In genomic region chr17:4966844-4967538, GRCh38 we compare ENCODE assay signal across 1 cellular context.
TF ChIP-seq lines count a peak whose summit lies in the region.

No MANE protein-coding gene starts in this region.

TF ChIP-seq in GM23338, 12 proteins besides CTCF, POLR2A, EP300 and RAD21 (continued from another document):
- TF ChIP-seq, protein P1, sequence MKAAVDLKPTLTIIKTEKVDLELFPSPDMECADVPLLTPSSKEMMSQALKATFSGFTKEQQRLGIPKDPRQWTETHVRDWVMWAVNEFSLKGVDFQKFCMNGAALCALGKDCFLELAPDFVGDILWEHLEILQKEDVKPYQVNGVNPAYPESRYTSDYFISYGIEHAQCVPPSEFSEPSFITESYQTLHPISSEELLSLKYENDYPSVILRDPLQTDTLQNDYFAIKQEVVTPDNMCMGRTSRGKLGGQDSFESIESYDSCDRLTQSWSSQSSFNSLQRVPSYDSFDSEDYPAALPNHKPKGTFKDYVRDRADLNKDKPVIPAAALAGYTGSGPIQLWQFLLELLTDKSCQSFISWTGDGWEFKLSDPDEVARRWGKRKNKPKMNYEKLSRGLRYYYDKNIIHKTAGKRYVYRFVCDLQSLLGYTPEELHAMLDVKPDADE (IDR thresholded peaks at IDR 0.05), result no peak
- no peak for TF ChIP-seq ZNF331 (CRISPR knock-in tag; IDR thresholded peaks at IDR 0.05; ENCODE audit: low read depth)
- TF ChIP-seq STAT1 (IDR thresholded peaks at IDR 0.05; ENCODE audit: unreplicated experiment), result no peak
- TF ChIP-seq EZH2phosphoT487 (IDR thresholded peaks at IDR 0.05; ENCODE audit: unreplicated experiment), result no peak
- TF ChIP-seq POLR2AphosphoS5 (IDR thresholded peaks at IDR 0.05; ENCODE audit: low read depth), result no peak; the same call in 1 of the 2 replicates
